ENCODE assay signal across 8 cellular contexts in the genomic region with DNA sequence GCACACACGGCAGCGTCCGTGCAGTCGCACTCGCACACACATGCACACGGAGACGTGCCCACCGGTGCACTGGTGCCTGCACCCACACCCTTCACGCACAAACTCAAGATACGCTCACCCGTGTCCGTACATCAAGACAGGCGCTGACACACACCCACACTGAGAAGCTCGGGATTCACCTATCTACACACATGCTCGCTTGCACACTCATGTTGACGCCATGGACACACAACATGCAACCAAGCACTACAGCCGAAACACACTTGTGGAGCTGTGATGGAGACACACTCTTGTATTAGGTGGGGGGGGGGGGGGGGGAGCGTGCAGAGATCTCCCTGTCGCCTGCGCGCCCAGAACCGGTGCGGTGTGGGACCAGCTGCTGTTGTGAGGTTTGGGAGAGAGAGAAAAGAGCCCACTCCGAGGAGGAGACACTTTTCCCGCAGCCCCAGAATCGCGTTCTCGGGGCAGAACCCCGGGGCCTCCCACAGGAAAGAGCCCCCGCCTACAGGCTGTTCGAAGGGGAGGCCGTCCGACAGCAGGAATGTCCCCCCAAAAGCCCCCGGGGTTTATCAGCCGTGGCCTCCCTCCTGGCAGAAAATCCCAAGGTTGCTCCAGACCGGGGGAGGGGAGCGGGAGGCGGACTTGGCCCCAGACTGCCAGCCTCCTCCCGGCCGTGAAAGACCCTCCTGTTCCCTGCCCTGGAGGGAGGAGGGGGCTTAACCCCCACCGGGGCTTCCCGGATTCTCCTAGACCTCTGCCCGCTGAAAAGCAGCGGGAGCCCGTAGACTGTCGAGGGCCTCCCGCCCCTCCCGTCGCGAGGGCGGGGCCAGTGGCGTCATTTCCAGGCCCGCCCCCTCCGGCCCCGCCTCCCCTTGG. TPM values are rescaled to one million over a fixed set of nuclear protein-coding genes. Genes with fewer than 3 reads are reported as not detected.
A peak's percentile ranks its signal among the peaks of the same experiment; 100 is the strongest.
DNase-seq lines count a peak whose midpoint lies in the region; ATAC-seq and TF ChIP-seq lines count a peak whose summit lies in the region.

No MANE protein-coding gene starts in this region.

- TF ChIP-seq CTCF in cardiac fibroblast (IDR thresholded peaks at IDR 0.05; ENCODE audit: low read depth, low read length) = no peak

- ATAC-seq in HG03565 (IDR thresholded peaks at IDR 0.05; ENCODE audit: unreplicated experiment) = no peak

- POLR2A ChIA-PET in HEK293T (lab: Yijun Ruan, JAX) = interaction anchor here (0.9 to 3.7 kb wide), 5 partner anchors 11 to 82 kb away, joined by 3 to 17 read pairs (median 4); partner anchors contain the start of gene FBXL15

- CTCF ChIA-PET in HEK293T (lab: Yijun Ruan, JAX) = interaction anchor here (1.0 to 2.7 kb wide), 6 partner anchors 9 to 165 kb away, joined by 3 to 15 read pairs (median 4); no protein-coding TSS in a partner anchor

- DNase-seq in G401 (ENCODE audit: low spot score) (peak; percentile 66), HEK293T (ENCODE audit: extremely low spot score) (peak; percentile 92), NCI-H146 treated with DMSO at 0.1 percent for 48 hours (lab: John Stamatoyannopoulos, UW; ENCODE audit: unreplicated experiment) (peak; percentile 31), cardiac fibroblast (ENCODE audit: low read depth in 2 of 2) (peak; percentile 90), iris pigment epithelial cell (ENCODE audit: low read depth) (peak; percentile 88), smooth muscle cell of the brain vasculature (ENCODE audit: low read depth, low spot score) (peak; percentile 68)
- DNase-seq in activated CD4-positive, CD25-positive, alpha-beta regulatory T cell (lab: John Stamatoyannopoulos, UW) = peak; percentile 73 to 85 (median 80)

- H3K4me3 ChIP-seq in cardiac fibroblast (replicated peaks in 1 of 2; ENCODE audit: low read depth in 2 of 2, low read length in 2 of 2) = peak overlapping the region; percentile 70 to 90

- in situ Hi-C loops in G401 (cut with HindIII; ENCODE audit: low sequenced_read_pairs) = no loop called here

TF ChIP-seq in HEK293T, 16 proteins besides CTCF, POLR2A, EP300 and RAD21:
- TF ChIP-seq ELF4 (IDR thresholded peaks at IDR 0.05) (no peak), HDGF (IDR thresholded peaks at IDR 0.05; ENCODE audit: borderline replicate concordance) (no peak), SP1 (IDR thresholded peaks at IDR 0.05) (peak; percentile 96), L3MBTL2 (conservative IDR thresholded peaks at IDR 0.05) (peak; percentile 81), TARDBP (IDR thresholded peaks at IDR 0.05) (no peak; the same call in none of the 2 replicates), NFRKB (IDR thresholded peaks at IDR 0.05) (no peak), CTBP1 (IDR thresholded peaks at IDR 0.05; ENCODE audit: borderline replicate concordance) (no peak), ARNT (IDR thresholded peaks at IDR 0.05) (no peak), FOXA1 (IDR thresholded peaks at IDR 0.05) (no peak), BHLHE40 (IDR thresholded peaks at IDR 0.05; ENCODE audit: borderline replicate concordance) (no peak)

RNA-seq across cellular contexts. Expression of gene NFKB2, which starts 0.5 kb away (rescaled TPM):
- 23.3 and 23.9 TPM in 2 replicates for total RNA-seq in G401 (2014; rRNA removed; shearing (Covaris generic))

RNA-seq across cellular contexts. Expression of gene PSD, which starts 23.5 kb away (rescaled TPM):
- 3.1 and 7.9 TPM in 2 replicates for total RNA-seq in G401 (2014; rRNA removed; shearing (Covaris generic))

RNA-seq across cellular contexts. Expression of gene FBXL15, which starts 25.6 kb away (rescaled TPM):
- 29.9 and 32.1 TPM in 2 replicates for total RNA-seq in G401 (2014; rRNA removed; shearing (Covaris generic))

RNA-seq across cellular contexts. Expression of gene CUEDC2, which starts 37.3 kb away (rescaled TPM):
- 133 and 209 TPM in 2 replicates for total RNA-seq in G401 (2014; rRNA removed; shearing (Covaris generic))

RNA-seq across cellular contexts. Expression of gene C10orf95, which starts 56.3 kb away (rescaled TPM):
- total RNA-seq in G401 (2014; rRNA removed; shearing (Covaris generic)) = 1.8 TPM in 1 of 2 replicates, not detected in the other

Comparison
In these comparisons a context has a peak if more than half of its experiments do, and no peak if none do; other contexts are left out.
1. DNase-seq: peak in every context shown above with its lines; median percentile 92 in HEK293T; 90 in cardiac fibroblast; 88 in iris pigment epithelial cell; 80 in activated CD4-positive, CD25-positive, alpha-beta regulatory T cell; 68 in smooth muscle cell of the brain vasculature; 66 in G401; 31 in NCI-H146 treated with DMSO at 0.1 percent for 48 hours.